Comparison of ENCODE assay signal across 18 cellular contexts in genomic region chr19:47644199-47644598, GRCh38. TPM values are rescaled to one million over a fixed set of nuclear protein-coding genes. Genes with fewer than 3 reads are reported as not detected.
DNase-seq lines count a peak whose midpoint lies in the region; ATAC-seq and TF ChIP-seq lines count a peak whose summit lies in the region.
"Had no signal": no experiment of that assay in that cellular context is flagged by ENCODE, and none has a peak within 500 bp of the region (broad histone marks: within the 10 kb centered on the region; RNA-seq: fewer than 3 reads in every experiment).

No MANE protein-coding gene starts in this region.

- H3K9me3 Mint-ChIP-seq in endodermal cell: peaks cover 11% of the 10 kb centered on the region
- no peaks in the 10 kb centered on the region for H3K9me3 Mint-ChIP-seq in progenitor cell of endocrine pancreas (ENCODE audit: low read depth)

- H3K4me1 ChIP-seq in endodermal cell (ENCODE audit: control insufficient read depth, insufficient read depth, low read length): peaks cover 12% of the 10 kb centered on the region
- H3K4me1 ChIP-seq in uterus: no peaks in the 10 kb centered on the region

- peaks cover 27% of the 10 kb centered on the region for H3K36me3 ChIP-seq in endodermal cell (ENCODE audit: control insufficient read depth, insufficient read depth, low read length)
- H3K36me3 ChIP-seq in uterus: no peaks in the 10 kb centered on the region
- H3K36me3 ChIP-seq: HAP-1 had no signal

- 0 out of 2 replicates have a peak overlapping the region, but pooled peaks have one; percentile 24 for H3K27ac ChIP-seq in RWPE1
- H3K27ac ChIP-seq in endodermal cell (ENCODE audit: low read depth, low read length): no peak overlapping the region
- peak overlapping the region; percentile 65 to 66 for H3K27ac ChIP-seq in uterus
- H3K27ac ChIP-seq: GM23248 had no signal

- CTCF ChIA-PET in RWPE1 (lab: Yijun Ruan, JAX): no interaction called here

- H3K9ac ChIP-seq in endodermal cell (ENCODE audit: extremely low read depth, low read length, poor library complexity, severe bottlenecking): no peak overlapping the region
- H3K9ac ChIP-seq: GM23248, SK-N-SH had no signal

- no peak for ATAC-seq in GM21526 (IDR thresholded peaks at IDR 0.05; ENCODE audit: low FRiP score, unreplicated experiment)

- H3K27ac Mint-ChIP-seq in endodermal cell (peak overlapping the region; percentile 44), progenitor cell of endocrine pancreas (peak overlapping the region; percentile 17)

- H3K27me3 Mint-ChIP-seq in endodermal cell (ENCODE audit: insufficient read depth) (no peaks in the 10 kb centered on the region), progenitor cell of endocrine pancreas (no peaks in the 10 kb centered on the region)

- no peaks in the 10 kb centered on the region for H3K27me3 ChIP-seq in endodermal cell (ENCODE audit: control insufficient read depth, insufficient read depth, low read length, poor library complexity, severe bottlenecking)
- no peaks in the 10 kb centered on the region for H3K27me3 ChIP-seq in uterus

- no peak for TF ChIP-seq POLR2A in uterus (IDR thresholded peaks at IDR 0.05)

- 91 to 100% methylated on average over 1 of the region's 1 CpG for WGBS in endodermal cell (ENCODE audit: insufficient coverage in 1 of 2, insufficient read length in 1 of 2), 2 experiments

- no peak overlapping the region for H3K4me3 Mint-ChIP-seq in endodermal cell
- no peak overlapping the region for H3K4me3 Mint-ChIP-seq in progenitor cell of endocrine pancreas (ENCODE audit: low read depth)
- H3K4me3 Mint-ChIP-seq: CD14-positive monocyte had no signal

- H3K9me3 ChIP-seq in endodermal cell (ENCODE audit: control insufficient read depth, low read length) (peaks cover 11% of the 10 kb centered on the region), uterus (no peaks in the 10 kb centered on the region)
- H3K9me3 ChIP-seq: HAP-1, SK-N-SH had no signal

- H3K4me1 Mint-ChIP-seq in endodermal cell: peaks cover 36% of the 10 kb centered on the region
- peaks cover 37% of the 10 kb centered on the region for H3K4me1 Mint-ChIP-seq in progenitor cell of endocrine pancreas (ENCODE audit: low read depth)

- no peak for TF ChIP-seq CTCF in RWPE1 (conservative IDR thresholded peaks at IDR 0.05; ENCODE audit: low read depth)
- no peak for TF ChIP-seq CTCF in endodermal cell (conservative IDR thresholded peaks at IDR 0.05)
- no peak for TF ChIP-seq CTCF in progenitor cell of endocrine pancreas (IDR thresholded peaks at IDR 0.05; ENCODE audit: unreplicated experiment)
- TF ChIP-seq CTCF in uterus (IDR thresholded peaks at IDR 0.05): no peak

- intact Hi-C loops in uterus (cut with DNase I; ENCODE audit: low total_unique reads): no loop called here

- DNase-seq in RWPE1 (ENCODE audit: low spot score) (no peak), endodermal cell (no peak), progenitor cell of endocrine pancreas (ENCODE audit: low spot score, unreplicated experiment) (no peak), uterus (no peak), dedifferentiated amniotic fluid mesenchymal stem cell (ENCODE audit: extremely low spot score) (no peak)
- no peak for DNase-seq in stimulated activated CD4-positive, alpha-beta T cell treated with anti-CD3 and anti-CD28 coated beads, Interleukin-4, amount 100 ng/mL, for 4 hours
- DNase-seq: AML-193, GDM1, GM23248, NCI-H1694, NCI-H2081 treated with DMSO at 0.1 percent for 48 hours, NCI-H510A, NCI-H774, SHP77 treated with DMSO at 0.1 percent for 48 hours, SK-N-SH had no signal

- H3K4me3 ChIP-seq in endodermal cell (ENCODE audit: low read length) (no peak overlapping the region), uterus (no peak overlapping the region)
- H3K4me3 ChIP-seq: GM23248, HAP-1 had no signal

- H3K36me3 Mint-ChIP-seq in endodermal cell (ENCODE audit: low read depth) (peaks cover 37% of the 10 kb centered on the region), progenitor cell of endocrine pancreas (ENCODE audit: insufficient read depth) (peaks cover 18% of the 10 kb centered on the region)

- POLR2A ChIA-PET in RWPE1 (lab: Yijun Ruan, JAX; ENCODE audit: low non-redundant PET): no interaction called here

RNA-seq across cellular contexts. Expression of gene BICRA, which starts 35.3 kb away (rescaled TPM):
- 10 to 100 TPM; 30.0 to 30.1 TPM for total RNA-seq in endodermal cell
- 20.1 TPM for polyA plus RNA-seq in endodermal cell (2013, experiment 1 of 2)
- 19.1 TPM for polyA plus RNA-seq in endodermal cell (2013, experiment 2 of 2)
- 31.9 and 37.4 TPM in 2 replicates for total RNA-seq in progenitor cell of endocrine pancreas
- 10 to 100 TPM in 3 of 4 donors, 1 to 10 TPM in 1; 2.0 to 28.1 (median 20.5) TPM for total RNA-seq in uterus
